ENCODE assay signal across 16 cellular contexts in the genomic region with DNA sequence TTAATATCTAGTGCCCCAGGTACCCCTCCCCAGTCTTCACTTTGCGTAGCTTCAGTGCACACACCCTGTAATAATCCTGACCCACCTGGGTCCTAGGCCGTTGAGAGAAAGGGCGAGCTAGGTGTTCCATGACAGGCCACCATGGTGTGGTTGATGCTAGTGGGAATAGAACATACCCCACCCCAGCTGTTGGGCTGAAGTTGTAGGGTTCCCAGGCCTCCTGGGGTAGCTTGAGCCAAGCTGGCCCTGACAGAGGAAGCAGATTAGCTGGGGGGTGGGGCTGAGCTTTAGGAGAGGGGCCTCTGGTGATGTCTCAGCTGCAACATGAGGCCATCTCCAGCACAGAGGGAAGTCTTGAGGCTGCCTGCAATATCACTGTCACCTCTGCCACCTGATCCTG.
"Had no signal": no experiment of that assay in that cellular context is flagged by ENCODE, and none has a peak within 500 bp of the region (broad histone marks: within the 10 kb centered on the region; RNA-seq: fewer than 3 reads in every experiment).

No MANE protein-coding gene starts in this region.

- H3K27ac Mint-ChIP-seq: dendritic cell treated with granulocyte-macrophage colony-stimulating factor and Interleukin-4, amounts not matched to agents 40 ng/mL and 50 ng/mL, for 4 days; nephron progenitor cell had no signal

- H3K4me3 Mint-ChIP-seq: dendritic cell treated with granulocyte-macrophage colony-stimulating factor and Interleukin-4, amounts not matched to agents 40 ng/mL and 50 ng/mL, for 4 days; effector memory CD8-positive, alpha-beta T cell; naive thymus-derived CD4-positive, alpha-beta T cell; nephron progenitor cell had no signal

- H3K9me3 Mint-ChIP-seq: dendritic cell treated with granulocyte-macrophage colony-stimulating factor and Interleukin-4, amounts not matched to agents 40 ng/mL and 50 ng/mL, for 4 days; effector memory CD8-positive, alpha-beta T cell; naive thymus-derived CD4-positive, alpha-beta T cell; nephron progenitor cell had no signal

- H3K36me3 ChIP-seq: transverse colon had no signal

- DNase-seq: effector memory CD8-positive, alpha-beta T cell; foreskin keratinocyte; naive thymus-derived CD4-positive, alpha-beta T cell; nephron progenitor cell; posterior cingulate gyrus; stimulated activated CD4-positive, alpha-beta T cell treated with anti-CD3 and anti-CD28 coated beads, Interleukin-2, amount 100 ng/mL, for 24 hours; stimulated activated CD4-positive, alpha-beta T cell treated with anti-CD3 and anti-CD28 coated beads, Interleukin-4, amount 100 ng/mL, for 4 hours; stimulated activated naive CD4-positive, alpha-beta T cell; stomach; substantia nigra; transverse colon had no signal

- ATAC-seq: effector memory CD8-positive, alpha-beta T cell; foreskin keratinocyte; sciatic nerve had no signal

- H3K27me3 ChIP-seq: foreskin keratinocyte, hepatocyte, neutrophil, stomach, transverse colon had no signal

- H3K27ac ChIP-seq: foreskin keratinocyte, hepatocyte, neutrophil, stomach, thoracic aorta, transverse colon had no signal

- H3K27me3 Mint-ChIP-seq: dendritic cell treated with granulocyte-macrophage colony-stimulating factor and Interleukin-4, amounts not matched to agents 40 ng/mL and 50 ng/mL, for 4 days; effector memory CD8-positive, alpha-beta T cell; naive thymus-derived CD4-positive, alpha-beta T cell had no signal

- H3K4me3 ChIP-seq: hepatocyte, stomach, thoracic aorta, transverse colon had no signal
